In genomic region chrX:153530411-153531145, GRCh38 we compare ENCODE assay signal across 22 cellular contexts. TPM values are rescaled to one million over a fixed set of nuclear protein-coding genes. Genes with fewer than 3 reads are reported as not detected.
"Had no signal": no experiment of that assay in that cellular context is flagged by ENCODE, and none has a peak within 500 bp of the region (broad histone marks: within the 10 kb centered on the region; RNA-seq: fewer than 3 reads in every experiment).

No MANE protein-coding gene starts in this region.

- H3K4me3 Mint-ChIP-seq: activated CD4-positive, alpha-beta memory T cell treated with anti-CD3 and anti-CD28 coated beads, Interleukin-2, amount 10 ng/mL, durations not matched to agents 7 days and 5 days; activated CD8-positive, alpha-beta memory T cell treated with anti-CD3 and anti-CD28 coated beads, Interleukin-2, amount 10 ng/mL, durations not matched to agents 7 days and 5 days; activated naive CD8-positive, alpha-beta T cell treated with anti-CD3 and anti-CD28 coated beads, Interleukin-2, amount 10 ng/mL, durations not matched to agents 7 days and 5 days; central memory CD8-positive, alpha-beta T cell; mesothelial cell of epicardium; nephron had no signal

- H3K27me3 Mint-ChIP-seq: activated CD8-positive, alpha-beta memory T cell treated with anti-CD3 and anti-CD28 coated beads, Interleukin-2, amount 10 ng/mL, durations not matched to agents 7 days and 5 days; activated naive CD8-positive, alpha-beta T cell treated with anti-CD3 and anti-CD28 coated beads, Interleukin-2, amount 10 ng/mL, durations not matched to agents 7 days and 5 days; central memory CD8-positive, alpha-beta T cell had no signal

- H3K4me1 Mint-ChIP-seq: activated CD4-positive, alpha-beta memory T cell treated with anti-CD3 and anti-CD28 coated beads, Interleukin-2, amount 10 ng/mL, durations not matched to agents 7 days and 5 days; activated CD8-positive, alpha-beta memory T cell treated with anti-CD3 and anti-CD28 coated beads, Interleukin-2, amount 10 ng/mL, durations not matched to agents 7 days and 5 days; activated naive CD8-positive, alpha-beta T cell treated with anti-CD3 and anti-CD28 coated beads, Interleukin-2, amount 10 ng/mL, durations not matched to agents 7 days and 5 days; central memory CD8-positive, alpha-beta T cell had no signal

- H3K36me3 ChIP-seq: colonic mucosa, thyroid gland had no signal

- ATAC-seq: activated CD8-positive, alpha-beta memory T cell treated with anti-CD3 and anti-CD28 coated beads, Interleukin-2, amount 10 ng/mL, durations not matched to agents 7 days and 5 days; body of pancreas; left lobe of liver had no signal

- H3K27ac ChIP-seq: body of pancreas, colonic mucosa, thyroid gland had no signal

- H3K27ac Mint-ChIP-seq: activated CD4-positive, alpha-beta memory T cell treated with anti-CD3 and anti-CD28 coated beads, Interleukin-2, amount 10 ng/mL, durations not matched to agents 7 days and 5 days; activated CD8-positive, alpha-beta memory T cell treated with anti-CD3 and anti-CD28 coated beads, Interleukin-2, amount 10 ng/mL, durations not matched to agents 7 days and 5 days; activated naive CD8-positive, alpha-beta T cell treated with anti-CD3 and anti-CD28 coated beads, Interleukin-2, amount 10 ng/mL, durations not matched to agents 7 days and 5 days; activated T-helper 2 cell treated with anti-CD3 and anti-CD28 coated beads, Interferon-gamma antibody, Interleukin-2, Interleukin-4, amounts not matched to agents 10 μg/mL and 5 μg/mL and 100 μg/mL, durations not matched to agents 14 hours and 24 hours and 36 hours; mesothelial cell of epicardium; nephron had no signal

- H3K9me3 Mint-ChIP-seq: activated CD4-positive, alpha-beta memory T cell treated with anti-CD3 and anti-CD28 coated beads, Interleukin-2, amount 10 ng/mL, durations not matched to agents 7 days and 5 days; activated naive CD8-positive, alpha-beta T cell treated with anti-CD3 and anti-CD28 coated beads, Interleukin-2, amount 10 ng/mL, durations not matched to agents 7 days and 5 days; activated T-helper 2 cell treated with anti-CD3 and anti-CD28 coated beads, Interferon-gamma antibody, Interleukin-2, Interleukin-4, amounts not matched to agents 10 μg/mL and 5 μg/mL and 100 μg/mL, durations not matched to agents 14 hours and 24 hours and 36 hours; central memory CD8-positive, alpha-beta T cell; mesothelial cell of epicardium had no signal

- H3K4me3 ChIP-seq: body of pancreas, colonic mucosa, thyroid gland had no signal

- H3K9me3 ChIP-seq: body of pancreas, colonic mucosa, thyroid gland had no signal

- DNase-seq: activated CD4-positive, alpha-beta memory T cell treated with anti-CD3 and anti-CD28 coated beads, Interleukin-2, amount 10 ng/mL, durations not matched to agents 7 days and 5 days; activated CD4-positive, alpha-beta T cell treated with anti-CD3 and anti-CD28 coated beads for 48 hours; activated CD4-positive, CD25-positive, alpha-beta regulatory T cell; activated CD8-positive, alpha-beta memory T cell treated with anti-CD3 and anti-CD28 coated beads, Interleukin-2, amount 10 ng/mL, durations not matched to agents 7 days and 5 days; activated naive CD4-positive, alpha-beta T cell treated with Interleukin-2 at 50 U/mL for 16 hours; activated naive CD8-positive, alpha-beta T cell treated with anti-CD3 and anti-CD28 coated beads, Interleukin-2, amount 10 ng/mL, durations not matched to agents 7 days and 5 days; body of pancreas; colonic mucosa; foreskin melanocyte; islet precursor cell; occipital lobe; posterior cingulate gyrus; stimulated activated naive CD4-positive, alpha-beta T cell; T-helper 9 cell had no signal

- H3K36me3 Mint-ChIP-seq: activated CD8-positive, alpha-beta memory T cell treated with anti-CD3 and anti-CD28 coated beads, Interleukin-2, amount 10 ng/mL, durations not matched to agents 7 days and 5 days; activated naive CD8-positive, alpha-beta T cell treated with anti-CD3 and anti-CD28 coated beads, Interleukin-2, amount 10 ng/mL, durations not matched to agents 7 days and 5 days; mesothelial cell of epicardium had no signal

- H3K4me1 ChIP-seq: body of pancreas, colonic mucosa, thyroid gland had no signal

RNA-seq across cellular contexts. Expression of gene ATP2B3, which starts 13.1 kb away (rescaled TPM):
- total RNA-seq: activated CD4-positive, alpha-beta memory T cell treated with anti-CD3 and anti-CD28 coated beads, Interleukin-2, amount 10 ng/mL, durations not matched to agents 7 days and 5 days; activated CD8-positive, alpha-beta memory T cell treated with anti-CD3 and anti-CD28 coated beads, Interleukin-2, amount 10 ng/mL, durations not matched to agents 7 days and 5 days; activated naive CD8-positive, alpha-beta T cell treated with anti-CD3 and anti-CD28 coated beads, Interleukin-2, amount 10 ng/mL, durations not matched to agents 7 days and 5 days; activated T-helper 2 cell treated with anti-CD3 and anti-CD28 coated beads, Interferon-gamma antibody, Interleukin-2, Interleukin-4, amounts not matched to agents 10 μg/mL and 5 μg/mL and 100 μg/mL, durations not matched to agents 14 hours and 24 hours and 36 hours; body of pancreas; epithelial cell of proximal tubule; left lobe of liver; lung microvascular endothelial cell; thyroid gland had no signal

RNA-seq across cellular contexts. Expression of gene BGN, which starts 35.8 kb away (rescaled TPM):
- total RNA-seq: activated CD4-positive, alpha-beta memory T cell treated with anti-CD3 and anti-CD28 coated beads, Interleukin-2, amount 10 ng/mL, durations not matched to agents 7 days and 5 days; activated CD8-positive, alpha-beta memory T cell treated with anti-CD3 and anti-CD28 coated beads, Interleukin-2, amount 10 ng/mL, durations not matched to agents 7 days and 5 days; activated naive CD8-positive, alpha-beta T cell treated with anti-CD3 and anti-CD28 coated beads, Interleukin-2, amount 10 ng/mL, durations not matched to agents 7 days and 5 days; activated T-helper 2 cell treated with anti-CD3 and anti-CD28 coated beads, Interferon-gamma antibody, Interleukin-2, Interleukin-4, amounts not matched to agents 10 μg/mL and 5 μg/mL and 100 μg/mL, durations not matched to agents 14 hours and 24 hours and 36 hours had no signal
